Comparison of ENCODE assay signal across 13 cellular contexts in the genomic region with DNA sequence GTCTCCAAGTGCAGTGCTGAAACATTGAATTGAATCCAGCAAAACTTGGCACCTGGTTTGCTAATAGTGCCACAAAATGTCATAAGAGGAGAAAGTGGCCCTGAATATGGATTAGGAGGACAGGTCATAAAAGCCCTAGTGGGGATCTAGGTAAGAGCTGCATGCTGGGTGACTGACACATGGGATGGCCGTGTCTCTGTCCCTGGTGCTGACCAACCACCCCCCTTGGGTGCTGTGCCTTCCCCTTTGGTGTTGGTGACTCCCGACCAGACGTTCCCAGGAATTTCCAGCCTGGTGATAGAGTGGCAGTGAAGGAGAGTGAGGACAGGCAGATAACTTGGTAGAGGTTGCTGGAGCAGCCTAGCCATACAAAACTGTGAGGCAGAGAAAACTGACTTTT.
A peak's percentile ranks its signal among the peaks of the same experiment; 100 is the strongest.
DNase-seq lines count a peak whose midpoint lies in the region; ATAC-seq, FAIRE-seq and TF ChIP-seq lines count a peak whose summit lies in the region.
"Had no signal": no experiment of that assay in that cellular context is flagged by ENCODE, and none has a peak within 500 bp of the region (broad histone marks: within the 10 kb centered on the region; RNA-seq: fewer than 3 reads in every experiment).

No MANE protein-coding gene starts in this region.

- ATAC-seq in HG02852 (IDR thresholded peaks at IDR 0.05; ENCODE audit: unreplicated experiment) = no peak
- ATAC-seq in HG03342 (IDR thresholded peaks at IDR 0.05; ENCODE audit: unreplicated experiment) = no peak

- FAIRE-seq in H54 (lab: Jason Lieb, UNC) = no peak
- FAIRE-seq: G401.6 had no signal

- DNase-seq in EH (ENCODE audit: low read depth) (peak; percentile 1), H54 (ENCODE audit: insufficient read length, low spot score) (peak; percentile 19), RKO (ENCODE audit: low spot score) (peak; percentile 42), iPS-NIHi11 (ENCODE audit: low spot score) (peak; percentile 74), amygdala (lab: John Stamatoyannopoulos, UW) (no peak), T-helper 1 cell (no peak)
- DNase-seq: activated CD4-positive, alpha-beta T cell treated with anti-CD3 and anti-CD28 coated beads, Interleukin-2, amount 10 ng/mL, durations not matched to agents 7 days and 5 days; CD4-positive, CD25-positive, alpha-beta regulatory T cell; NCI-H1092; NCI-H226 had no signal

- TF ChIP-seq POLR2A in H54 (IDR thresholded peaks at IDR 0.05; ENCODE audit: low read depth, low read length) = no peak

Comparison
In these comparisons a context has a peak if more than half of its experiments do, and no peak if none do; other contexts are left out.
1. DNase-seq: peak in EH (single experiment), H54 (single experiment), RKO (single experiment) and iPS-NIHi11 (single experiment); none in amygdala (0 of 56) and T-helper 1 cell (0 of 5).